Comparison of ENCODE assay signal across 13 cellular contexts in the genomic region with DNA sequence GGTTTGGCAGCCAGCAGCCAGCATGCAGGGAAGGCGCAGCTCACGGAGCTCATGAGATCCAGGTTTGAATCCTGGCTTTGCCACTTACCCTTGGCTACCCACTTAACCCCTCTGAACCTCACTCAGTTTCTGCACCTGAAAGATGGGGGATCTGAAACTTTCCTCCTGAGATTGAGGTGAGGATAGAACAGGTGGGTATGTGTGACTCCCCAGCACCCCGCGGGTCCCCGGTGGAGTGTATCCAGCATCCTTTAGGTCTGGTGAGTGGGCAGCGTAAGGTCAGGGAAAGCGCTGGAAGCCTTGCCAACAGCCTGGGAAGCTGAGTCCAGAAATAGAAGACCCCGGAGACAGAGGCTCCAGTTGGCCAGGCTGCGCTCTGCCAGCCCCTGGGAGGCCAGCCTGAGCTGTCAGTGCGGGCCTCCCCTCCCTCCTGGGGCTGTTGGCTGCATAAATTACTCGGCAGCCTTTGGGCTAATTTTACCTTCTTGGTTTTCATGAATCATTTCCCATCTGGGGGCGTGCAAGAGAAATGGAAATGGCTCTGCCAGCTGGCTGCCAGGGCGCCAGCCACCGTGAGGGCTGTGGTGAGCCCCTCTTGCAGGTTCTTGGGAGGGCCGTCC. TPM values are rescaled to one million over a fixed set of nuclear protein-coding genes. Genes with fewer than 3 reads are reported as not detected.
DNase-seq lines count a peak whose midpoint lies in the region; ATAC-seq, FAIRE-seq and TF ChIP-seq lines count a peak whose summit lies in the region.
"Had no signal": no experiment of that assay in that cellular context is flagged by ENCODE, and none has a peak within 500 bp of the region (broad histone marks: within the 10 kb centered on the region; RNA-seq: fewer than 3 reads in every experiment).

No MANE protein-coding gene starts in this region.

- H3K9me3 ChIP-seq in A673 (ENCODE audit: low read depth, low read length, poor library complexity, severe bottlenecking) (no peaks in the 10 kb centered on the region), HCT116 (ENCODE audit: control insufficient read depth in 1 of 2, insufficient read depth in 1 of 2, low read depth in 1 of 2, low read length in 2 of 2) (no peaks in the 10 kb centered on the region), astrocyte (ENCODE audit: insufficient read depth, low read depth, low read length) (no peaks in the 10 kb centered on the region)
- H3K9me3 ChIP-seq: vagina had no signal

- TF ChIP-seq CTCF in A673 (conservative IDR thresholded peaks at IDR 0.05; ENCODE audit: low read depth, low read length) = no peak
- TF ChIP-seq CTCF in HCT116 (IDR thresholded peaks at IDR 0.05 in 2 of 3, conservative IDR thresholded peaks at IDR 0.05 in 1 of 3; ENCODE audit: borderline replicate concordance in 1 of 3, insufficient read depth in 1 of 3, low read depth in 2 of 3, low read length in 2 of 3) = no peak
- no peak for TF ChIP-seq CTCF in astrocyte (IDR thresholded peaks at IDR 0.05; ENCODE audit: insufficient read depth, low read depth, low read length)

- peaks cover 4% of the 10 kb centered on the region for H3K4me1 Mint-ChIP-seq in astrocyte (ENCODE audit: low read depth, unreplicated experiment)

- RAD21 ChIA-PET in HCT116 (lab: Charles Lee; ENCODE audit: low non-redundant PET in 1 of 2, low total read pairs in 2 of 2, uncharacterized antibody in 2 of 2, unreplicated experiment in 2 of 2) = no interaction called here

- TF ChIP-seq RAD21 in HCT116 (IDR thresholded peaks at IDR 0.05; ENCODE audit: low read depth) = no peak

- H3K4me3 ChIP-seq in A673 (ENCODE audit: low read depth, low read length, poor library complexity, severe bottlenecking) (no peak overlapping the region), HCT116 (replicated peaks in 1 of 2; ENCODE audit: low read depth in 1 of 2, low read length in 2 of 2) (no peak overlapping the region), astrocyte (ENCODE audit: insufficient read depth, low read depth, low read length) (no peak overlapping the region)
- H3K4me3 ChIP-seq: skin epidermis, vagina had no signal

- H3K4me3 Mint-ChIP-seq in astrocyte (ENCODE audit: unreplicated experiment) = no peak overlapping the region
- H3K4me3 Mint-ChIP-seq: T-helper 17 cell had no signal

- intact Hi-C loops in A673 (cut with micrococcal nuclease; ENCODE audit: unreplicated experiment) (no loop called here), HCT116 (cut with micrococcal nuclease) (no loop called here)

- DNase-seq in A673 (ENCODE audit: low spot score) = peak; percentile 59
- DNase-seq in HCT116 (ENCODE audit: low read depth, low spot score) = no peak
- peak; percentile 41 for DNase-seq in astrocyte (ENCODE audit: low read depth)
- peak; percentile 53 for DNase-seq in middle frontal gyrus (ENCODE audit: extremely low spot score, low spot score)
- DNase-seq in NCI-H1092 treated with DMSO at 0.1 percent for 48 hours (lab: John Stamatoyannopoulos, UW) = no peak
- DNase-seq in NCI-H2029 treated with DMSO at 0.1 percent for 48 hours (lab: John Stamatoyannopoulos, UW) = no peak
- DNase-seq: NCI-H1417, T-helper 17 cell had no signal

- H3K27ac ChIP-seq in A673 (ENCODE audit: low read depth, low read length, poor library complexity, severe bottlenecking) (no peak overlapping the region), HCT116 (ENCODE audit: low read depth, low read length) (no peak overlapping the region), astrocyte (ENCODE audit: low read depth, low read length) (no peak overlapping the region)
- H3K27ac ChIP-seq: C4-2B, skin epidermis, vagina had no signal

- no peak overlapping the region for H3K9ac ChIP-seq in HCT116 (ENCODE audit: low read length)
- no peak overlapping the region for H3K9ac ChIP-seq in astrocyte (ENCODE audit: low read length)

- TF ChIP-seq POLR2A in HCT116 (IDR thresholded peaks at IDR 0.05; ENCODE audit: borderline replicate concordance, extremely low read depth, insufficient read depth, insufficient read length) = no peak

- H3K27me3 ChIP-seq in A673 (replicated peaks; ENCODE audit: insufficient read depth, low read depth, low read length, poor library complexity) = no peaks in the 10 kb centered on the region
- H3K27me3 ChIP-seq in HCT116 (ENCODE audit: insufficient read depth, low read length) = no peaks in the 10 kb centered on the region
- H3K27me3 ChIP-seq in astrocyte (ENCODE audit: insufficient read depth, low read length) = no peaks in the 10 kb centered on the region
- H3K27me3 ChIP-seq: vagina had no signal

- H3K36me3 ChIP-seq in A673 (ENCODE audit: insufficient read depth, low read length, poor library complexity, severe bottlenecking) (no peaks in the 10 kb centered on the region), HCT116 (ENCODE audit: control insufficient read depth in 1 of 2, insufficient read depth in 2 of 2, low read length in 2 of 2) (no peaks in the 10 kb centered on the region), astrocyte (ENCODE audit: insufficient read depth, low read length) (no peaks in the 10 kb centered on the region)
- H3K36me3 ChIP-seq: vagina had no signal

- no peaks in the 10 kb centered on the region for H3K9me2 ChIP-seq in HCT116 (ENCODE audit: insufficient read depth)

- peaks cover 10% of the 10 kb centered on the region for H3K4me1 ChIP-seq in A673 (ENCODE audit: insufficient read depth, low read length, poor library complexity, severe bottlenecking)
- H3K4me1 ChIP-seq in HCT116 (ENCODE audit: control insufficient read depth in 1 of 2, insufficient read depth in 2 of 2, low read length in 2 of 2) = peaks cover 0 to 9% of the 10 kb centered on the region in 2 experiments; a peak in 1 of 4 replicates
- H3K4me1 ChIP-seq in astrocyte (ENCODE audit: insufficient read depth, low read length) = peaks cover 15% of the 10 kb centered on the region

- H3K27ac Mint-ChIP-seq in astrocyte (ENCODE audit: unreplicated experiment) = no peak overlapping the region
- H3K27ac Mint-ChIP-seq: T-helper 17 cell had no signal

- H3K79me2 ChIP-seq in HCT116 (ENCODE audit: insufficient read depth, low read length) = no peaks in the 10 kb centered on the region
- no peaks in the 10 kb centered on the region for H3K79me2 ChIP-seq in astrocyte (ENCODE audit: insufficient read depth, low read length)

- H3K4me2 ChIP-seq in HCT116 (ENCODE audit: low read length) = peak overlapping the region; percentile 9; the same call in 1 of the 2 replicates
- peak overlapping the region; percentile 65 for H3K4me2 ChIP-seq in astrocyte (ENCODE audit: low read length)

- H3K36me3 Mint-ChIP-seq in astrocyte (ENCODE audit: low read depth, unreplicated experiment) = peaks cover 3% of the 10 kb centered on the region

- no peak for ATAC-seq in HCT116
- no peak for ATAC-seq in GM19397 (IDR thresholded peaks at IDR 0.05; ENCODE audit: unreplicated experiment)
- no peak for ATAC-seq in GM19035 (IDR thresholded peaks at IDR 0.05; ENCODE audit: unreplicated experiment)
- ATAC-seq: T-helper 17 cell had no signal

- H4K20me1 ChIP-seq in HCT116 (ENCODE audit: insufficient read depth) (no peaks in the 10 kb centered on the region), astrocyte (ENCODE audit: insufficient read depth, low read length) (peaks cover 73% of the 10 kb centered on the region)

- no TSS peak for BruUV-seq in A673 (replicated peaks; lab: Mats Ljungman, UMichigan)
- no TSS peak for BruUV-seq in HCT116 (replicated peaks; lab: Mats Ljungman, UMichigan)

- H3K27me3 Mint-ChIP-seq in astrocyte (ENCODE audit: low read depth, unreplicated experiment) = peaks cover 7% of the 10 kb centered on the region
- H3K27me3 Mint-ChIP-seq: T-helper 17 cell had no signal

- FAIRE-seq in astrocyte (lab: Jason Lieb, UNC) = no peak

- H3K9me3 Mint-ChIP-seq in astrocyte (ENCODE audit: unreplicated experiment) = no peaks in the 10 kb centered on the region

- no peak overlapping the region for H2AFZ ChIP-seq in HCT116 (ENCODE audit: low read depth, low read length, poor library complexity, severe bottlenecking)
- H2AFZ ChIP-seq in astrocyte (ENCODE audit: low read depth, low read length) = no peak overlapping the region

- POLR2A ChIA-PET in A673 (lab: Charles Lee; ENCODE audit: low non-redundant PET) (interaction anchor here (0.6 kb wide), 1 partner anchor 8 kb away, joined by 6 read pairs; no protein-coding TSS in a partner anchor), HCT116 (lab: Charles Lee) (no interaction called here)

- CTCF ChIA-PET in A673 (lab: Charles Lee) (no interaction called here), HCT116 (lab: Charles Lee) (no interaction called here)

TF ChIP-seq in HCT116, 20 proteins besides CTCF, POLR2A, EP300 and RAD21:
- TF ChIP-seq FOSL1 (IDR thresholded peaks at IDR 0.05; ENCODE audit: low read depth) (no peak), TCF7L2 (IDR thresholded peaks at IDR 0.05; ENCODE audit: borderline replicate concordance, extremely low read depth, insufficient read depth, insufficient read length) (no peak), EZH2 (IDR thresholded peaks at IDR 0.05) (no peak)
- TF ChIP-seq, protein P1, sequence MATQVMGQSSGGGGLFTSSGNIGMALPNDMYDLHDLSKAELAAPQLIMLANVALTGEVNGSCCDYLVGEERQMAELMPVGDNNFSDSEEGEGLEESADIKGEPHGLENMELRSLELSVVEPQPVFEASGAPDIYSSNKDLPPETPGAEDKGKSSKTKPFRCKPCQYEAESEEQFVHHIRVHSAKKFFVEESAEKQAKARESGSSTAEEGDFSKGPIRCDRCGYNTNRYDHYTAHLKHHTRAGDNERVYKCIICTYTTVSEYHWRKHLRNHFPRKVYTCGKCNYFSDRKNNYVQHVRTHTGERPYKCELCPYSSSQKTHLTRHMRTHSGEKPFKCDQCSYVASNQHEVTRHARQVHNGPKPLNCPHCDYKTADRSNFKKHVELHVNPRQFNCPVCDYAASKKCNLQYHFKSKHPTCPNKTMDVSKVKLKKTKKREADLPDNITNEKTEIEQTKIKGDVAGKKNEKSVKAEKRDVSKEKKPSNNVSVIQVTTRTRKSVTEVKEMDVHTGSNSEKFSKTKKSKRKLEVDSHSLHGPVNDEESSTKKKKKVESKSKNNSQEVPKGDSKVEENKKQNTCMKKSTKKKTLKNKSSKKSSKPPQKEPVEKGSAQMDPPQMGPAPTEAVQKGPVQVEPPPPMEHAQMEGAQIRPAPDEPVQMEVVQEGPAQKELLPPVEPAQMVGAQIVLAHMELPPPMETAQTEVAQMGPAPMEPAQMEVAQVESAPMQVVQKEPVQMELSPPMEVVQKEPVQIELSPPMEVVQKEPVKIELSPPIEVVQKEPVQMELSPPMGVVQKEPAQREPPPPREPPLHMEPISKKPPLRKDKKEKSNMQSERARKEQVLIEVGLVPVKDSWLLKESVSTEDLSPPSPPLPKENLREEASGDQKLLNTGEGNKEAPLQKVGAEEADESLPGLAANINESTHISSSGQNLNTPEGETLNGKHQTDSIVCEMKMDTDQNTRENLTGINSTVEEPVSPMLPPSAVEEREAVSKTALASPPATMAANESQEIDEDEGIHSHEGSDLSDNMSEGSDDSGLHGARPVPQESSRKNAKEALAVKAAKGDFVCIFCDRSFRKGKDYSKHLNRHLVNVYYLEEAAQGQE (IDR thresholded peaks at IDR 0.05; ENCODE audit: low read depth) = no peak

RNA-seq across cellular contexts. Expression of gene PRDM11, which starts 17.6 kb away (rescaled TPM):
- 12.6 and 15.4 TPM in 2 replicates for total RNA-seq in A673 (2021)
- total RNA-seq in HCT116 (2021; ENCODE audit: unreplicated experiment) = 9.3 TPM
- polyA plus RNA-seq in HCT116 (2012) = 5.5 and 6.2 TPM in 2 replicates
- 9.1 and 9.9 TPM in 2 replicates for total RNA-seq in astrocyte

Comparison
In these comparisons a context has a peak if more than half of its experiments do, and no peak if none do; other contexts are left out.
1. DNase-seq: peak in A673 (single experiment), astrocyte (single experiment) and middle frontal gyrus (single experiment); none in HCT116 (single experiment), NCI-H1092 treated with DMSO at 0.1 percent for 48 hours (single experiment) and NCI-H2029 treated with DMSO at 0.1 percent for 48 hours (single experiment).